Comparison of ENCODE assay signal across 19 cellular contexts in genomic region chr14:84087986-84088531, GRCh38.
A peak's percentile ranks its signal among the peaks of the same experiment; 100 is the strongest.
DNase-seq lines count a peak whose midpoint lies in the region; ATAC-seq lines count a peak whose summit lies in the region.
"Had no signal": no experiment of that assay in that cellular context is flagged by ENCODE, and none has a peak within 500 bp of the region (broad histone marks: within the 10 kb centered on the region; RNA-seq: fewer than 3 reads in every experiment).

No MANE protein-coding gene starts in this region.

- peak; percentile 50 for ATAC-seq in sciatic nerve
- ATAC-seq: natural killer cell; stimulated activated effector memory CD8-positive, alpha-beta T cell treated with anti-CD3 and anti-CD28 coated beads, Interleukin-12 subunit alpha, Interleukin-12 subunit beta, amount 100 ng/mL, for 72 hours had no signal

- DNase-seq in NCI-H226, result peak; percentile 84
- DNase-seq in brain pericyte (ENCODE audit: low read depth, low spot score), result peak; percentile 91
- DNase-seq in fibroblast of the conjunctiva (ENCODE audit: low read depth), result peak; percentile 77
- DNase-seq in sciatic nerve (ENCODE audit: low spot score), result no peak
- no peak for DNase-seq in activated T-cell treated with anti-CD3 and anti-CD28 coated beads, Interleukin-2, amount 50 U/mL, for 1 hour
- DNase-seq in HK-2 (ENCODE audit: unreplicated experiment), result no peak
- no peak for DNase-seq in NCI-H446 treated with DMSO at 0.1 percent for 48 hours (lab: John Stamatoyannopoulos, UW)
- no peak for DNase-seq in NCI-H82 treated with DMSO at 0.1 percent for 48 hours (lab: John Stamatoyannopoulos, UW; ENCODE audit: unreplicated experiment)
- DNase-seq: activated naive CD8-positive, alpha-beta T cell treated with anti-CD3 and anti-CD28 coated beads for 36 hours; dorsolateral prefrontal cortex; GDM1; kidney glomerular epithelial cell; mesendoderm; natural killer cell; NCI-H1105; NCI-H2081; NCI-H510A treated with DMSO at 0.1 percent for 48 hours; stimulated activated CD4-positive, alpha-beta T cell treated with anti-CD3 and anti-CD28 coated beads, Interleukin-1b, Interleukin-23, amount 100 ng/mL, for 48 hours had no signal

- intact Hi-C loops in sciatic nerve (cut with DNase I), result no loop called here

Comparison
In these comparisons a context has a peak if more than half of its experiments do, and no peak if none do; other contexts are left out.
1. DNase-seq: peak in NCI-H226 (single experiment), brain pericyte (single experiment) and fibroblast of the conjunctiva (single experiment); none in sciatic nerve (single experiment), activated T-cell treated with anti-CD3 and anti-CD28 coated beads, Interleukin-2, amount 50 U/mL, for 1 hour (single experiment), HK-2 (single experiment), NCI-H446 treated with DMSO at 0.1 percent for 48 hours (single experiment) and NCI-H82 treated with DMSO at 0.1 percent for 48 hours (single experiment).